ENCODE assay signal across 8 cellular contexts in genomic region chr1:228088586-228089498, GRCh38. TPM values are rescaled to one million over a fixed set of nuclear protein-coding genes. Genes with fewer than 3 reads are reported as not detected.
DNase-seq lines count a peak whose midpoint lies in the region; ATAC-seq and TF ChIP-seq lines count a peak whose summit lies in the region.

No MANE protein-coding gene starts in this region.

- H3K4me3 Mint-ChIP-seq in WTC11: no peak overlapping the region

- peak overlapping the region in 15 of 21 experiments; percentile 2 to 75 (median 24) for H3K27ac ChIP-seq in skin epidermis

- TF ChIP-seq CTCF in WTC11 (IDR thresholded peaks at IDR 0.05): no peak
- TF ChIP-seq CTCF in fibroblast of the aortic adventitia (IDR thresholded peaks at IDR 0.05; ENCODE audit: insufficient read depth, low read length): no peak
- TF ChIP-seq CTCF in GM10248 (IDR thresholded peaks at IDR 0.05; ENCODE audit: control extremely low read depth, extremely low read depth, low read depth, missing control alignments): no peak

- H3K27ac Mint-ChIP-seq in WTC11: peak overlapping the region; percentile 57; the same call in 1 of the 2 replicates

- no peaks in the 10 kb centered on the region for H3K9me3 Mint-ChIP-seq in WTC11

- ATAC-seq in WTC11: no peak

- DNase-seq in Kasumi-1 (lab: John Stamatoyannopoulos, UW) (peak; percentile 26), WTC11 (ENCODE audit: low spot score) (no peak), fibroblast of the aortic adventitia (ENCODE audit: low read depth) (peak; percentile 69), GM10248 (ENCODE audit: extremely low spot score) (no peak), DMS79 (lab: John Stamatoyannopoulos, UW) (no peak), midbrain (lab: John Stamatoyannopoulos, UW) (no peak)
- DNase-seq in activated CD8-positive, alpha-beta memory T cell treated with anti-CD3 and anti-CD28 coated beads for 24 hours: no peak

- H3K27me3 Mint-ChIP-seq in WTC11 (ENCODE audit: low read depth): no peaks in the 10 kb centered on the region

- POLR2A ChIA-PET in WTC11 (lab: Charles Lee): no interaction called here
- POLR2A ChIA-PET in GM10248 (lab: Yijun Ruan, JAX): interaction anchor here (0.7 to 1.3 kb wide), 3 partner anchors 13 to 300 kb away, joined by 3 to 4 read pairs (median 3); no protein-coding TSS in a partner anchor

- peaks cover 24% of the 10 kb centered on the region for H3K36me3 Mint-ChIP-seq in WTC11

- CTCF ChIA-PET in WTC11 (lab: Charles Lee): interaction anchor here (0.7 kb wide), 1 partner anchor 84 kb away, joined by 3 read pairs; no protein-coding TSS in a partner anchor
- CTCF ChIA-PET in GM10248 (lab: Yijun Ruan, JAX): interaction anchor here (1.7 kb wide), 1 partner anchor 11 kb away, joined by 4 read pairs; no protein-coding TSS in a partner anchor

- H3K4me3 ChIP-seq in fibroblast of the aortic adventitia (ENCODE audit: low read depth, low read length): peak overlapping the region; percentile 19
- no peak overlapping the region for H3K4me3 ChIP-seq in skin epidermis

- H3K4me1 Mint-ChIP-seq in WTC11: peaks cover 42% of the 10 kb centered on the region

TF ChIP-seq in WTC11, 78 proteins besides CTCF, POLR2A, EP300 and RAD21:
- TF ChIP-seq ZNF138 (CRISPR knock-in tag; conservative IDR thresholded peaks at IDR 0.05) (no peak), ARID4B (CRISPR knock-in tag; IDR thresholded peaks at IDR 0.05; ENCODE audit: borderline replicate concordance) (no peak), ZBTB43 (CRISPR knock-in tag; IDR thresholded peaks at IDR 0.05) (no peak), MYBL2 (CRISPR knock-in tag; IDR thresholded peaks at IDR 0.05) (no peak), NR2C2 (CRISPR knock-in tag; IDR thresholded peaks at IDR 0.05) (no peak)

RNA-seq across cellular contexts. Expression of gene ARF1, which starts 6.3 kb away (rescaled TPM):
- 295 to 330 TPM (median 300 TPM) in 3 replicates for total RNA-seq in WTC11 (2021)
- total RNA-seq in fibroblast of the aortic adventitia (ENCODE audit: low replicate concordance): 58.0 and 246 TPM in 2 replicates

RNA-seq across cellular contexts. Expression of gene C1orf35, which starts 14.3 kb away (rescaled TPM):
- total RNA-seq in WTC11 (2021): 30.0 to 33.8 TPM (median 30.7 TPM) in 3 replicates
- 5.9 and 21.8 TPM in 2 replicates for total RNA-seq in fibroblast of the aortic adventitia (ENCODE audit: low replicate concordance)

RNA-seq across cellular contexts. Expression of gene MRPL55, which starts 20.3 kb away (rescaled TPM):
- total RNA-seq in WTC11 (2021) (65.8 to 70.5 TPM (median 66.9 TPM) in 3 replicates), fibroblast of the aortic adventitia (ENCODE audit: low replicate concordance) (32.5 and 74.1 TPM in 2 replicates)

RNA-seq across cellular contexts. Expression of gene GUK1, which starts 51.2 kb away (rescaled TPM):
- total RNA-seq in WTC11 (2021) (110 to 112 TPM (median 111 TPM) in 3 replicates), fibroblast of the aortic adventitia (ENCODE audit: low replicate concordance) (171 and 217 TPM in 2 replicates)

Comparison
In these comparisons a context has a peak if more than half of its experiments do, and no peak if none do; other contexts are left out.
1. DNase-seq: peak in Kasumi-1 (2 of 2) and fibroblast of the aortic adventitia (single experiment); none in WTC11 (single experiment), GM10248 (single experiment), DMS79 (single experiment), midbrain (single experiment) and activated CD8-positive, alpha-beta memory T cell treated with anti-CD3 and anti-CD28 coated beads for 24 hours (single experiment).